34 cellular contexts compared by ENCODE assay signal in the genomic region with DNA sequence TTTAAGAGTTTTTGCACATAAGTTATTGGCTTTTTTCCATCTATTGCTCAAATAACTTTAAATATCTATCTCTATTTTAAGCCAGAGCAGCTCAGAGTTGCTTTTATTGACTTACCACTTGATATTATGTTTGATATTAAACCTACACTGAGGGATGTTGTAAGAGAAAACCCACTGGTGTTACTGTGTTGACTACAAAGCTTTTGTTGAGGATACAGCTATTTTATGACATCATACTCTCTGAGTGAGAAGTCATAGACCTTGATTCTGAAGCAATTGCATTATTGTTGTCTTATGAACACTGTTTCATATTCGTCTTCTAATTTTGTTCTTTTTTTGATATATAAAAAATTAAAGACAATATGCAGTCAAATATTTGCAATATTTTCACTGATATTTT.
"Had no signal": no experiment of that assay in that cellular context is flagged by ENCODE, and none has a peak within 500 bp of the region (broad histone marks: within the 10 kb centered on the region; RNA-seq: fewer than 3 reads in every experiment).

No MANE protein-coding gene starts in this region.

- H3K4me1 ChIP-seq: Peyer's patch had no signal

- H3K36me3 ChIP-seq: brain microvascular endothelial cell, cardiac muscle cell, MG63, Peyer's patch, WERI-Rb-1 had no signal

- H3K4me3 ChIP-seq: cardiac muscle cell, MG63, Peyer's patch, SJSA1 had no signal

- H3K4me2 ChIP-seq: SK-N-SH had no signal

- H3K9me3 ChIP-seq: MG63, Peyer's patch had no signal

- DNase-seq: activated CD4-positive, alpha-beta memory T cell treated with anti-CD3 and anti-CD28 coated beads, Interleukin-2, amount 10 ng/mL, durations not matched to agents 7 days and 5 days; activated CD4-positive, alpha-beta T cell treated with anti-CD3 and anti-CD28 coated beads for 1 hour; activated CD4-positive, alpha-beta T cell treated with anti-CD3 and anti-CD28 coated beads for 48 hours; activated CD4-positive, CD25-positive, alpha-beta regulatory T cell; activated CD8-positive, alpha-beta memory T cell treated with anti-CD3 and anti-CD28 coated beads for 24 hours; activated CD8-positive, alpha-beta memory T cell treated with anti-CD3 and anti-CD28 coated beads, Interleukin-2, amount 10 ng/mL, durations not matched to agents 7 days and 5 days; activated CD8-positive, alpha-beta memory T cell treated with anti-CD3 and anti-CD28 coated beads, Interleukin-2, amount 50 U/mL, for 48 hours; activated effector memory CD4-positive, alpha-beta T cell treated with Interleukin-2 at 50 U/mL for 16 hours; activated naive CD4-positive, alpha-beta T cell treated with anti-CD3 and anti-CD28 coated beads, Interleukin-2, amount 10 ng/mL, durations not matched to agents 7 days and 5 days; activated naive CD8-positive, alpha-beta T cell treated with anti-CD3 and anti-CD28 coated beads, Interleukin-2, amount 50 U/mL, for 24 hours; activated T-cell treated with anti-CD3 and anti-CD28 coated beads, Interleukin-2, amount 50 U/mL, for 48 hours; amniotic stem cell; aorta; brain microvascular endothelial cell; Kasumi-1; KG1; MG63; NCI-H1048; NCI-H1105 treated with DMSO at 0.1 percent for 48 hours; NCI-H1436; NCI-H1694 treated with DMSO at 0.1 percent for 48 hours; NCI-H2171; NCI-H526; NK-92 treated with Interleukin-12 subunit alpha and Interleukin-12 subunit beta, amount 100 ng/mL, for 24 hours; PC-3; Peyer's patch; RPMI8226; SK-N-SH; T-helper 1 cell; T-helper 2 cell; T-helper 9 cell; WERI-Rb-1 had no signal

- H3K27me3 ChIP-seq: brain microvascular endothelial cell, cardiac muscle cell, MG63, Peyer's patch, SJSA1 had no signal

- H3K9ac ChIP-seq: SK-N-SH had no signal

- H3K27ac ChIP-seq: brain microvascular endothelial cell, cardiac muscle cell, Peyer's patch, SJSA1, WERI-Rb-1 had no signal
